7 cellular contexts compared by ENCODE assay signal in the genomic region with DNA sequence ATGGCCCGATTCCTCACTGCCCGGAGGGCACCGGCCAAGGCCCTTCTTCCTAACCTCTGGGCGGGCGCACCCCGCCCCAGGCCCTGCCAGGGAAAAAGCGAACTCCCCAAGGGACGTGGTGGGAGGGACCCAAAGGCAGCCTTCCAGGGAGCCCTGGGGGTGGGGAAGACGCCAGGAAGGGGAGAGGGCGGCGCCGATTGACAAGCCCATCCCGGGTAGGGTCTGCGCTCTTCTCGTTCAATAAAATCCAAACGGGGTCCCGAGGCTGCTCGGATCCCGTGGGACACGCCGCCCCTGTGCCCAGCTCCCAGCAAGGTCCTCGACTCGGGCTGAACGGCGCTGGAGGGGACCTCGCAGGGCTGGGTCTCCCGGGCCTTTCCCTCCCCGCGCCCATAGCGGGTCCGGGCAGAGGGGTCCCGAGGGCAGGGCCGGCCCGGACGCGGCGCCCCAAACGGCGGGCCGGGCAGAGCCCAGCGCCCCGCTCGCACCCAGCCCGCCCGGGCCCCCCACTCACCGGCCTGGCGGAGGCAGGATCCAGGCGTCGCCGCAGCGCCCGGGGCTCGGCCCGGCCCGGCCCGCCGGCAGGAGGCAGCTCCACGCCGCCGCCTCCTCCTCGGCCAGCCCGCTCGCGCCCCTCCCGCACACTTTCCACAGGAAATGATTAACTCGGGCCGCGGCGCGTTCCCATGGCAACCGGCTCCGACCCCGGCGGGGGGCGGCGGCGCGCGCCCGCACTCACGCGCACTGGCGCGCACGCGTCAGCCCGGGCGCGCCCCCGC. TPM values are rescaled to one million over a fixed set of nuclear protein-coding genes. Genes with fewer than 3 reads are reported as not detected.
DNase-seq lines count a peak whose midpoint lies in the region; ATAC-seq, FAIRE-seq and TF ChIP-seq lines count a peak whose summit lies in the region.

TSS of gene KIFC3 (minus strand) at position 636 of the 779 bp plus-strand sequence. CDS start 4,248 bp downstream, outside the sequence.

- intact Hi-C loops in lower lobe of right lung (cut with DNase I) = no loop called here

- ATAC-seq in lower lobe of right lung = peak; percentile 40 to 57

- peak; percentile 62 for DNase-seq in GM19239 (ENCODE audit: insufficient read length, low spot score)
- peak; percentile 75 for DNase-seq in NCI-H226
- peak; percentile 61 to 69 for DNase-seq in activated CD8-positive, alpha-beta memory T cell treated with anti-CD3 and anti-CD28 coated beads for 4 hours (ENCODE audit: low read depth in 2 of 2)
- DNase-seq in effector CD8-positive, alpha-beta T cell (lab: John Stamatoyannopoulos, UW) = peak; percentile 13
- peak; percentile 88 for DNase-seq in lower lobe of right lung
- peak; percentile 67 for DNase-seq in stimulated activated CD4-positive, alpha-beta T cell treated with anti-CD3 and anti-CD28 coated beads, Interleukin-4, amount 100 ng/mL, for 24 hours
- no peak for DNase-seq in NCI-H446 treated with DMSO at 0.1 percent for 48 hours (lab: John Stamatoyannopoulos, UW)

- peak within 1 kb of the TSS; percentile 91 for H3K27ac ChIP-seq in lower lobe of right lung

- H3K9me3 ChIP-seq in lower lobe of right lung = no peaks in the 10 kb centered on the region

- no peaks in the 10 kb centered on the region for H3K27me3 ChIP-seq in lower lobe of right lung (ENCODE audit: low read depth)

- H3K4me3 ChIP-seq in lower lobe of right lung = peak within 1 kb of the TSS; percentile 71

- H3K36me3 ChIP-seq in lower lobe of right lung = peaks cover 11% of the 10 kb centered on the region

- H3K4me1 ChIP-seq in lower lobe of right lung = peaks cover 63% of the 10 kb centered on the region

- no peak for FAIRE-seq in GM19239 (lab: Jason Lieb, UNC)

- peak; percentile 19 for TF ChIP-seq CTCF in lower lobe of right lung (IDR thresholded peaks at IDR 0.05)

RNA-seq across cellular contexts. Expression of gene KIFC3, which starts in this region (rescaled TPM):
- 70.9 TPM for total RNA-seq in lower lobe of right lung
